ENCODE assay signal across 1 cellular context in the genomic region with DNA sequence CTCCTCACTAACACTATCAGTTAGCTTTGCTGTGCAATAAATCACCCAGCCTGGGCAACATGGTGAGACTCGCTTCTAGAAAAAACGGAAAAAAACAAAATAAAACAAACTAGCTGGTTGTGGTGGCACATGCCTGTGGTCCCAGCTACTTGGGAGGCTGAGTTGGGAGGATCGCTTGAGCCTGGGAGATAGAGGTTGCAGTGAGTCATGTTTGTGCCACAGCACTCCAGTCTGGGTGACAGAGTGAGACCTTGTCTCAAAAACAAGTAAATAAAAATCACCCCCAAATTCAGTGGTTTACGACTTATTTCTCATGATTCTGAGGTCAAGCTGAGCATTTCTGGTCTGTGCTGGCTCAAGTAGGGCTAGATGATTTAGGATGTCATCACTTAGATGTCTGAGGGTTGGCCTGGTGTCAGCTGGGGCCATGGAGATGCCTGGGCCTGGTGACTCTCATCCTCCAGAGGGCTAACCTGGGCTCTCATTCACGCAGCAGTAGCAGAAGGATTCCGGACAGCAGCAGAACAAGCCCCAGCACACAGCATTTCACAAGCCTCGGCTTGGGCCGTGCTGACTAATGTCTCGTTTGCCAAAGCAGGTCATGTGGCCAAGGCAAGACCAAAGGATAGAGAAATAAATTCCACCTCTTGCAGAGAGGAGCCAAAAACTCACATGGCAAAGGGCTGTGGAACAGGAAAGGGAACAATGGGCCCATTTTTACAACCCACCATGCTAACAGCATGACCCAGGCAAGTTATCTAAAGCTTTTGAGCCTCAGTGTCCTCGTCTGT.
A peak's percentile ranks its signal among the peaks of the same experiment; 100 is the strongest.
TF ChIP-seq lines count a peak whose summit lies in the region.

No MANE protein-coding gene starts in this region.

TF ChIP-seq in HepG2, 621 proteins besides CTCF, POLR2A, EP300 and RAD21 (continued from another document and continues in another):
- TF ChIP-seq, protein P1, sequence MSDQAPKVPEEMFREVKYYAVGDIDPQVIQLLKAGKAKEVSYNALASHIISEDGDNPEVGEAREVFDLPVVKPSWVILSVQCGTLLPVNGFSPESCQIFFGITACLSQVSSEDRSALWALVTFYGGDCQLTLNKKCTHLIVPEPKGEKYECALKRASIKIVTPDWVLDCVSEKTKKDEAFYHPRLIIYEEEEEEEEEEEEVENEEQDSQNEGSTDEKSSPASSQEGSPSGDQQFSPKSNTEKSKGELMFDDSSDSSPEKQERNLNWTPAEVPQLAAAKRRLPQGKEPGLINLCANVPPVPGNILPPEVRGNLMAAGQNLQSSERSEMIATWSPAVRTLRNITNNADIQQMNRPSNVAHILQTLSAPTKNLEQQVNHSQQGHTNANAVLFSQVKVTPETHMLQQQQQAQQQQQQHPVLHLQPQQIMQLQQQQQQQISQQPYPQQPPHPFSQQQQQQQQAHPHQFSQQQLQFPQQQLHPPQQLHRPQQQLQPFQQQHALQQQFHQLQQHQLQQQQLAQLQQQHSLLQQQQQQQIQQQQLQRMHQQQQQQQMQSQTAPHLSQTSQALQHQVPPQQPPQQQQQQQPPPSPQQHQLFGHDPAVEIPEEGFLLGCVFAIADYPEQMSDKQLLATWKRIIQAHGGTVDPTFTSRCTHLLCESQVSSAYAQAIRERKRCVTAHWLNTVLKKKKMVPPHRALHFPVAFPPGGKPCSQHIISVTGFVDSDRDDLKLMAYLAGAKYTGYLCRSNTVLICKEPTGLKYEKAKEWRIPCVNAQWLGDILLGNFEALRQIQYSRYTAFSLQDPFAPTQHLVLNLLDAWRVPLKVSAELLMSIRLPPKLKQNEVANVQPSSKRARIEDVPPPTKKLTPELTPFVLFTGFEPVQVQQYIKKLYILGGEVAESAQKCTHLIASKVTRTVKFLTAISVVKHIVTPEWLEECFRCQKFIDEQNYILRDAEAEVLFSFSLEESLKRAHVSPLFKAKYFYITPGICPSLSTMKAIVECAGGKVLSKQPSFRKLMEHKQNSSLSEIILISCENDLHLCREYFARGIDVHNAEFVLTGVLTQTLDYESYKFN (CRISPR knock-in tag; conservative IDR thresholded peaks at IDR 0.05), result 0 out of 2 replicates have a peak, but pooled peaks have one; percentile 36
- no peak for TF ChIP-seq RNF219 (CRISPR knock-in tag; IDR thresholded peaks at IDR 0.05)
- TF ChIP-seq ZBTB10 (CRISPR knock-in tag; IDR thresholded peaks at IDR 0.05; ENCODE audit: borderline replicate concordance), result no peak
- TF ChIP-seq, protein P2, sequence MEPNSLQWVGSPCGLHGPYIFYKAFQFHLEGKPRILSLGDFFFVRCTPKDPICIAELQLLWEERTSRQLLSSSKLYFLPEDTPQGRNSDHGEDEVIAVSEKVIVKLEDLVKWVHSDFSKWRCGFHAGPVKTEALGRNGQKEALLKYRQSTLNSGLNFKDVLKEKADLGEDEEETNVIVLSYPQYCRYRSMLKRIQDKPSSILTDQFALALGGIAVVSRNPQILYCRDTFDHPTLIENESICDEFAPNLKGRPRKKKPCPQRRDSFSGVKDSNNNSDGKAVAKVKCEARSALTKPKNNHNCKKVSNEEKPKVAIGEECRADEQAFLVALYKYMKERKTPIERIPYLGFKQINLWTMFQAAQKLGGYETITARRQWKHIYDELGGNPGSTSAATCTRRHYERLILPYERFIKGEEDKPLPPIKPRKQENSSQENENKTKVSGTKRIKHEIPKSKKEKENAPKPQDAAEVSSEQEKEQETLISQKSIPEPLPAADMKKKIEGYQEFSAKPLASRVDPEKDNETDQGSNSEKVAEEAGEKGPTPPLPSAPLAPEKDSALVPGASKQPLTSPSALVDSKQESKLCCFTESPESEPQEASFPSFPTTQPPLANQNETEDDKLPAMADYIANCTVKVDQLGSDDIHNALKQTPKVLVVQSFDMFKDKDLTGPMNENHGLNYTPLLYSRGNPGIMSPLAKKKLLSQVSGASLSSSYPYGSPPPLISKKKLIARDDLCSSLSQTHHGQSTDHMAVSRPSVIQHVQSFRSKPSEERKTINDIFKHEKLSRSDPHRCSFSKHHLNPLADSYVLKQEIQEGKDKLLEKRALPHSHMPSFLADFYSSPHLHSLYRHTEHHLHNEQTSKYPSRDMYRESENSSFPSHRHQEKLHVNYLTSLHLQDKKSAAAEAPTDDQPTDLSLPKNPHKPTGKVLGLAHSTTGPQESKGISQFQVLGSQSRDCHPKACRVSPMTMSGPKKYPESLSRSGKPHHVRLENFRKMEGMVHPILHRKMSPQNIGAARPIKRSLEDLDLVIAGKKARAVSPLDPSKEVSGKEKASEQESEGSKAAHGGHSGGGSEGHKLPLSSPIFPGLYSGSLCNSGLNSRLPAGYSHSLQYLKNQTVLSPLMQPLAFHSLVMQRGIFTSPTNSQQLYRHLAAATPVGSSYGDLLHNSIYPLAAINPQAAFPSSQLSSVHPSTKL (CRISPR knock-in tag; IDR thresholded peaks at IDR 0.05), result peak; percentile 69
- TF ChIP-seq, protein P3, sequence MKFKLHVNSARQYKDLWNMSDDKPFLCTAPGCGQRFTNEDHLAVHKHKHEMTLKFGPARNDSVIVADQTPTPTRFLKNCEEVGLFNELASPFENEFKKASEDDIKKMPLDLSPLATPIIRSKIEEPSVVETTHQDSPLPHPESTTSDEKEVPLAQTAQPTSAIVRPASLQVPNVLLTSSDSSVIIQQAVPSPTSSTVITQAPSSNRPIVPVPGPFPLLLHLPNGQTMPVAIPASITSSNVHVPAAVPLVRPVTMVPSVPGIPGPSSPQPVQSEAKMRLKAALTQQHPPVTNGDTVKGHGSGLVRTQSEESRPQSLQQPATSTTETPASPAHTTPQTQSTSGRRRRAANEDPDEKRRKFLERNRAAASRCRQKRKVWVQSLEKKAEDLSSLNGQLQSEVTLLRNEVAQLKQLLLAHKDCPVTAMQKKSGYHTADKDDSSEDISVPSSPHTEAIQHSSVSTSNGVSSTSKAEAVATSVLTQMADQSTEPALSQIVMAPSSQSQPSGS (CRISPR knock-in tag; IDR thresholded peaks at IDR 0.05), result no peak
- no peak for TF ChIP-seq PHF8 (CRISPR knock-in tag; IDR thresholded peaks at IDR 0.05)
- no peak for TF ChIP-seq ZNF777 (CRISPR knock-in tag; IDR thresholded peaks at IDR 0.05)
- no peak for TF ChIP-seq ZNF574 (CRISPR knock-in tag; IDR thresholded peaks at IDR 0.05)
- TF ChIP-seq ZNF720 (CRISPR knock-in tag; IDR thresholded peaks at IDR 0.05), result no peak
- peak; percentile 89 for TF ChIP-seq ZNF770 (CRISPR knock-in tag; IDR thresholded peaks at IDR 0.05)
- no peak for TF ChIP-seq ZNF788 (CRISPR knock-in tag; IDR thresholded peaks at IDR 0.05; ENCODE audit: borderline replicate concordance)
- no peak for TF ChIP-seq ZNF773 (CRISPR knock-in tag; IDR thresholded peaks at IDR 0.05; ENCODE audit: borderline replicate concordance)
- no peak for TF ChIP-seq NCOA5 (CRISPR knock-in tag; IDR thresholded peaks at IDR 0.05)
- TF ChIP-seq, protein P4, sequence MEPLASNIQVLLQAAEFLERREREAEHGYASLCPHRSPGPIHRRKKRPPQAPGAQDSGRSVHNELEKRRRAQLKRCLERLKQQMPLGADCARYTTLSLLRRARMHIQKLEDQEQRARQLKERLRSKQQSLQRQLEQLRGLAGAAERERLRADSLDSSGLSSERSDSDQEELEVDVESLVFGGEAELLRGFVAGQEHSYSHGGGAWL (CRISPR knock-in tag; IDR thresholded peaks at IDR 0.05), result peak; percentile 41; the same call in 1 of the 2 replicates
- TF ChIP-seq NFIB (CRISPR knock-in tag; IDR thresholded peaks at IDR 0.05; ENCODE audit: borderline replicate concordance), result no peak
